Comparison of ENCODE assay signal across 11 cellular contexts in genomic region chrX:78527263-78527662, GRCh38.
DNase-seq lines count a peak whose midpoint lies in the region; ATAC-seq and TF ChIP-seq lines count a peak whose summit lies in the region.
"Had no signal": no experiment of that assay in that cellular context is flagged by ENCODE, and none has a peak within 500 bp of the region (broad histone marks: within the 10 kb centered on the region; RNA-seq: fewer than 3 reads in every experiment).

No MANE protein-coding gene starts in this region.

- TF ChIP-seq CTCF in BE2C (IDR thresholded peaks at IDR 0.05; ENCODE audit: low read depth, low read length) (no peak), glutamatergic neuron (IDR thresholded peaks at IDR 0.05; ENCODE audit: partially characterized antibody, unreplicated experiment) (no peak)

- no peaks in the 10 kb centered on the region for H3K9me3 ChIP-seq in BE2C
- H3K9me3 ChIP-seq: Caco-2 had no signal

- H3K27me3 Mint-ChIP-seq in activated T-cell treated with anti-CD3 and anti-CD28 coated beads, Interleukin-2, amount 50 U/mL, for 72 hours (ENCODE audit: low read depth) = peaks cover 46% of the 10 kb centered on the region
- H3K27me3 Mint-ChIP-seq in glutamatergic neuron (ENCODE audit: unreplicated experiment) = no peaks in the 10 kb centered on the region

- peak overlapping the region; percentile 93 for H3K27ac Mint-ChIP-seq in activated T-cell treated with anti-CD3 and anti-CD28 coated beads, Interleukin-2, amount 50 U/mL, for 72 hours
- H3K27ac Mint-ChIP-seq in glutamatergic neuron (ENCODE audit: unreplicated experiment) = no peak overlapping the region

- peaks cover 37% of the 10 kb centered on the region for H3K4me1 Mint-ChIP-seq in activated T-cell treated with anti-CD3 and anti-CD28 coated beads, Interleukin-2, amount 50 U/mL, for 72 hours (ENCODE audit: low read depth)
- no peaks in the 10 kb centered on the region for H3K4me1 Mint-ChIP-seq in glutamatergic neuron (ENCODE audit: low read depth, unreplicated experiment)

- H3K9me3 Mint-ChIP-seq in activated T-cell treated with anti-CD3 and anti-CD28 coated beads, Interleukin-2, amount 50 U/mL, for 72 hours = no peaks in the 10 kb centered on the region
- no peaks in the 10 kb centered on the region for H3K9me3 Mint-ChIP-seq in glutamatergic neuron (ENCODE audit: unreplicated experiment)

- no peaks in the 10 kb centered on the region for H3K36me3 ChIP-seq in BE2C

- H3K4me1 ChIP-seq in BE2C = no peaks in the 10 kb centered on the region
- H3K4me1 ChIP-seq: Caco-2, psoas muscle had no signal

- peaks cover 0 to 2% of the 10 kb centered on the region in 2 donors for H3K36me3 Mint-ChIP-seq in activated T-cell treated with anti-CD3 and anti-CD28 coated beads, Interleukin-2, amount 50 U/mL, for 72 hours (ENCODE audit: insufficient read depth in 2 of 2)
- no peaks in the 10 kb centered on the region for H3K36me3 Mint-ChIP-seq in glutamatergic neuron (ENCODE audit: unreplicated experiment)

- peak; percentile 50 for ATAC-seq in GM19463 (IDR thresholded peaks at IDR 0.05; ENCODE audit: unreplicated experiment)
- peak; percentile 90 to 93 for ATAC-seq in activated T-cell treated with anti-CD3 and anti-CD28 coated beads, Interleukin-2, amount 50 U/mL, for 72 hours (replicated peaks in 1 of 2)
- ATAC-seq: psoas muscle had no signal

- in situ Hi-C loops in Caki2 (cut with HindIII; ENCODE audit: low pct_unique_long_range_greater_than_20kb, low sequenced_read_pairs) = no loop called here

- peak; percentile 20 for DNase-seq in Caki2 (ENCODE audit: low read depth)
- DNase-seq in activated T-cell treated with anti-CD3 and anti-CD28 coated beads, Interleukin-2, amount 50 U/mL, for 72 hours = peak; percentile 26 to 54
- DNase-seq in hepatic stellate cell (ENCODE audit: low spot score) = peak; percentile 19
- DNase-seq in BE2C = no peak
- DNase-seq in glutamatergic neuron = no peak
- DNase-seq in LoVo (ENCODE audit: low spot score) = no peak
- no peak for DNase-seq in NCI-H1417 treated with DMSO at 0.1 percent for 48 hours (lab: John Stamatoyannopoulos, UW)
- DNase-seq: Caco-2, HCEC 1CT, psoas muscle had no signal

- no peaks in the 10 kb centered on the region for H3K27me3 ChIP-seq in BE2C

- peak overlapping the region; percentile 29 to 73 for H3K4me3 Mint-ChIP-seq in activated T-cell treated with anti-CD3 and anti-CD28 coated beads, Interleukin-2, amount 50 U/mL, for 72 hours
- H3K4me3 Mint-ChIP-seq in glutamatergic neuron (ENCODE audit: unreplicated experiment) = no peak overlapping the region

- no peak overlapping the region for H3K4me3 ChIP-seq in BE2C (ENCODE audit: low read depth, low read length)
- H3K4me3 ChIP-seq: psoas muscle had no signal

Comparison
In these comparisons a context has a peak if more than half of its experiments do, and no peak if none do; other contexts are left out.
1. DNase-seq: peak in Caki2 (single experiment), activated T-cell treated with anti-CD3 and anti-CD28 coated beads, Interleukin-2, amount 50 U/mL, for 72 hours (2 of 2) and hepatic stellate cell (single experiment); none in BE2C (single experiment), glutamatergic neuron (single experiment), LoVo (single experiment) and NCI-H1417 treated with DMSO at 0.1 percent for 48 hours (single experiment).